Comparison of ENCODE assay signal across 16 cellular contexts in the genomic region with DNA sequence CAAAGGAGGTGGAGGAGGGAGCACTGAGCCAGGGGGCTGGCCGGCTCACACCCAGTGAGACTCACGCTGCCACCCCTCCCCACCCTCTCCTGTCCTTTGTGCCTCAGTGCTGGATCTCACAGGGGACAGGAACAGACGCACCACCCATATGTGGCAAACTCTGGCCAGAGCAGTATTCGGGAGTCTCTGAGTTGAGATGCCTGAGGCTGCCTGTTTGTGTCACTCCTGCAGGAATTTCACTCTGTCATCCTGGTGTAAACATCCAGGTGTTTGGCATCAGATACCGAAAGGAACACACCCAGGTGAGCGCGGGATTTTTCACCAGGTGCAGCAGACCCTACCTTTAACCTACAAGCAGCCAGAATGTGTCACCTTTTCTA. TPM values are rescaled to one million over a fixed set of nuclear protein-coding genes. Genes with fewer than 3 reads are reported as not detected.
DNase-seq lines count a peak whose midpoint lies in the region; ATAC-seq and TF ChIP-seq lines count a peak whose summit lies in the region.
"Had no signal": no experiment of that assay in that cellular context is flagged by ENCODE, and none has a peak within 500 bp of the region (broad histone marks: within the 10 kb centered on the region; RNA-seq: fewer than 3 reads in every experiment).

No MANE protein-coding gene starts in this region.

- H3K4me1 ChIP-seq in GM23338 (ENCODE audit: insufficient read depth) = peaks cover 65% of the 10 kb centered on the region
- H3K4me1 ChIP-seq in ascending aorta = peaks cover 18 to 41% of the 10 kb centered on the region in 2 donors
- H3K4me1 ChIP-seq in gastroesophageal sphincter = peaks cover 20 to 99% (median 59%) of the 10 kb centered on the region in 3 donors
- peaks cover 0 to 97% (median 94%) of the 10 kb centered on the region in 4 donors for H3K4me1 ChIP-seq in sigmoid colon
- peaks cover 27% of the 10 kb centered on the region for H3K4me1 ChIP-seq in A673 (ENCODE audit: insufficient read depth, low read length, poor library complexity, severe bottlenecking)

- peak overlapping the region; percentile 16; the same call in 1 of the 3 replicates for H3K4me3 Mint-ChIP-seq in GM23338
- H3K4me3 Mint-ChIP-seq: activated naive CD4-positive, alpha-beta T cell treated with anti-CD3 and anti-CD28 coated beads, Interleukin-2, amount 10 ng/mL, durations not matched to agents 7 days and 5 days; T-helper 17 cell had no signal

- H3F3A ChIP-seq in GM23338 (replicated peaks; ENCODE audit: low read depth) = peaks cover 9% of the 10 kb centered on the region

- H3K36me3 Mint-ChIP-seq in GM23338 (ENCODE audit: low read depth) = peaks cover 49% of the 10 kb centered on the region
- H3K36me3 Mint-ChIP-seq: activated naive CD4-positive, alpha-beta T cell treated with anti-CD3 and anti-CD28 coated beads, Interleukin-2, amount 10 ng/mL, durations not matched to agents 7 days and 5 days had no signal

- H3K27me3 ChIP-seq in GM23338 (ENCODE audit: insufficient read depth) = no peaks in the 10 kb centered on the region
- no peaks in the 10 kb centered on the region for H3K27me3 ChIP-seq in ascending aorta
- H3K27me3 ChIP-seq in gastroesophageal sphincter = no peaks in the 10 kb centered on the region
- no peaks in the 10 kb centered on the region for H3K27me3 ChIP-seq in sigmoid colon
- no peaks in the 10 kb centered on the region for H3K27me3 ChIP-seq in A673 (replicated peaks; ENCODE audit: insufficient read depth, low read depth, low read length, poor library complexity)
- H3K27me3 ChIP-seq: cardiac muscle cell, heart right ventricle had no signal

- ATAC-seq in GM23338 = no peak; the same call in 2 of the 3 replicates
- no peak for ATAC-seq in gastroesophageal sphincter
- ATAC-seq in GM21367 (IDR thresholded peaks at IDR 0.05; ENCODE audit: unreplicated experiment) = no peak
- ATAC-seq: T-helper 17 cell had no signal

- H3K4me1 Mint-ChIP-seq in GM23338 = peaks cover 86% of the 10 kb centered on the region
- H3K4me1 Mint-ChIP-seq: activated naive CD4-positive, alpha-beta T cell treated with anti-CD3 and anti-CD28 coated beads, Interleukin-2, amount 10 ng/mL, durations not matched to agents 7 days and 5 days had no signal

- H3K27ac Mint-ChIP-seq in GM23338 = peak overlapping the region; percentile 93
- H3K27ac Mint-ChIP-seq: activated naive CD4-positive, alpha-beta T cell treated with anti-CD3 and anti-CD28 coated beads, Interleukin-2, amount 10 ng/mL, durations not matched to agents 7 days and 5 days; T-helper 17 cell had no signal

- DNase-seq in GM23338 (ENCODE audit: low spot score) (peak; percentile 82), ascending aorta (ENCODE audit: low spot score in 2 of 2) (no peak), sigmoid colon (no peak), globus pallidus (ENCODE audit: low spot score) (no peak), NCI-H2081 (lab: John Stamatoyannopoulos, UW) (no peak), A673 (ENCODE audit: low spot score) (no peak)
- DNase-seq: activated CD8-positive, alpha-beta memory T cell treated with anti-CD3 and anti-CD28 coated beads, Interleukin-2, amount 50 U/mL, for 4 hours; activated naive CD4-positive, alpha-beta T cell treated with anti-CD3 and anti-CD28 coated beads, Interleukin-2, amount 10 ng/mL, durations not matched to agents 7 days and 5 days; heart right ventricle; Kasumi-1; stimulated activated CD4-positive, alpha-beta T cell treated with anti-CD3 and anti-CD28 coated beads, Interleukin-15, amount 100 ng/mL, for 24 hours; T-helper 17 cell had no signal

- peaks cover 86% of the 10 kb centered on the region for H3K79me2 ChIP-seq in GM23338 (replicated peaks; ENCODE audit: insufficient read depth)

- no TSS peak for BruUV-seq in A673 (replicated peaks; lab: Mats Ljungman, UMichigan)

- peaks cover 26% of the 10 kb centered on the region for H3K27me3 Mint-ChIP-seq in GM23338 (ENCODE audit: insufficient read depth, low read depth, poor library complexity)

- TF ChIP-seq EP300 in gastroesophageal sphincter (IDR thresholded peaks at IDR 0.05) (no peak), sigmoid colon (IDR thresholded peaks at IDR 0.05) (no peak)

- POLR2A ChIA-PET in A673 (lab: Charles Lee; ENCODE audit: low non-redundant PET) = no interaction called here

- 23% methylated on average over 4 of the region's 7 CpGs; no CpG with 5 or more reads in 1 of the 2 donors for WGBS in gastroesophageal sphincter (ENCODE audit: low coverage in 1 of 2), 2 donors
- 20 to 62% methylated on average over 7 of the region's 7 CpGs for WGBS in sigmoid colon, 2 donors

- 0 out of 2 replicates have a peak, but pooled peaks cover 6% of the 10 kb centered on the region for H3K36me3 ChIP-seq in GM23338 (ENCODE audit: insufficient read depth)
- peaks cover 4 to 8% of the 10 kb centered on the region in 2 donors for H3K36me3 ChIP-seq in ascending aorta
- peaks cover 0 to 28% of the 10 kb centered on the region in 2 donors for H3K36me3 ChIP-seq in gastroesophageal sphincter
- H3K36me3 ChIP-seq in sigmoid colon = peaks cover 0 to 12% (median 2%) of the 10 kb centered on the region in 4 donors
- no peaks in the 10 kb centered on the region for H3K36me3 ChIP-seq in A673 (ENCODE audit: insufficient read depth, low read length, poor library complexity, severe bottlenecking)
- H3K36me3 ChIP-seq: cardiac muscle cell had no signal

- peaks cover 11% of the 10 kb centered on the region for H4K20me1 ChIP-seq in GM23338 (replicated peaks; ENCODE audit: insufficient read depth)

- H3K9me3 ChIP-seq in ascending aorta (no peaks in the 10 kb centered on the region), gastroesophageal sphincter (no peaks in the 10 kb centered on the region), sigmoid colon (no peaks in the 10 kb centered on the region), A673 (ENCODE audit: low read depth, low read length, poor library complexity, severe bottlenecking) (no peaks in the 10 kb centered on the region)
- H3K9me3 ChIP-seq: heart right ventricle had no signal

- H3K9me2 ChIP-seq in GM23338 (ENCODE audit: insufficient read depth) = no peaks in the 10 kb centered on the region

- CTCF ChIA-PET in A673 (lab: Charles Lee) = no interaction called here

- H3K9me3 Mint-ChIP-seq in GM23338 = no peaks in the 10 kb centered on the region
- H3K9me3 Mint-ChIP-seq: activated naive CD4-positive, alpha-beta T cell treated with anti-CD3 and anti-CD28 coated beads, Interleukin-2, amount 10 ng/mL, durations not matched to agents 7 days and 5 days had no signal

- no peak overlapping the region for H2AFZ ChIP-seq in GM23338

- TF ChIP-seq POLR2A in gastroesophageal sphincter (IDR thresholded peaks at IDR 0.05) = no peak
- no peak for TF ChIP-seq POLR2A in sigmoid colon (IDR thresholded peaks at IDR 0.05)

- H3K4me2 ChIP-seq in GM23338 = peak overlapping the region; percentile 45

- H3K27ac ChIP-seq in GM23338 (ENCODE audit: low read depth) = peak overlapping the region; percentile 100
- H3K27ac ChIP-seq in ascending aorta = peak overlapping the region; percentile 45 to 65
- H3K27ac ChIP-seq in gastroesophageal sphincter = peak overlapping the region; percentile 56 to 97 (median 90)
- H3K27ac ChIP-seq in sigmoid colon = peak overlapping the region; percentile 96 to 98 (median 97)
- H3K27ac ChIP-seq in A673 (ENCODE audit: low read depth, low read length, poor library complexity, severe bottlenecking) = no peak overlapping the region
- H3K27ac ChIP-seq: cardiac muscle cell had no signal

- H3K4me3 ChIP-seq in GM23338 (no peak overlapping the region; the same call in 1 of the 2 replicates), ascending aorta (no peak overlapping the region), gastroesophageal sphincter (peak overlapping the region in 1 of 2 donors; percentile 28), sigmoid colon (peak overlapping the region in 1 of 4 donors; percentile 3), A673 (ENCODE audit: low read depth, low read length, poor library complexity, severe bottlenecking) (no peak overlapping the region)
- H3K4me3 ChIP-seq: cardiac muscle cell had no signal

- intact Hi-C loops in ascending aorta (cut with DNase I) (no loop called here), sigmoid colon (cut with DNase I) (no loop called here), A673 (cut with micrococcal nuclease; ENCODE audit: unreplicated experiment) (no loop called here)

- TF ChIP-seq CTCF in GM23338 (conservative IDR thresholded peaks at IDR 0.05; ENCODE audit: low read depth in 2 of 2) (no peak), ascending aorta (IDR thresholded peaks at IDR 0.05) (no peak), gastroesophageal sphincter (IDR thresholded peaks at IDR 0.05) (no peak), sigmoid colon (IDR thresholded peaks at IDR 0.05) (no peak), A673 (conservative IDR thresholded peaks at IDR 0.05; ENCODE audit: low read depth, low read length) (no peak)

TF ChIP-seq in GM23338, 12 proteins besides CTCF, POLR2A, EP300 and RAD21 (continues in another document):
- TF ChIP-seq EZH2phosphoT487 (IDR thresholded peaks at IDR 0.05; ENCODE audit: unreplicated experiment) (no peak), CREB1 (CRISPR knock-in tag; IDR thresholded peaks at IDR 0.05; ENCODE audit: low read depth) (no peak), POLR2AphosphoS5 (IDR thresholded peaks at IDR 0.05; ENCODE audit: low read depth) (no peak)

RNA-seq across cellular contexts. Expression of gene RGMA, which starts 25.7 kb away (rescaled TPM):
- 24.6 and 34.2 TPM in 2 replicates for total RNA-seq in GM23338 (2014; rRNA removed; shearing (Covaris generic))
- polyA plus RNA-seq in GM23338 (2016; fragmentation: Nextera tagmentation; extraction: Ambion mirVana) (36.5 and 36.6 TPM in 2 replicates), sigmoid colon (10 to 100 TPM in 1 of 3 donors, 1 to 10 TPM in 2; 1.4 to 18.5 (median 6.0) TPM)
- total RNA-seq in ascending aorta (76.7 TPM), gastroesophageal sphincter (100 to 1,000 TPM in 2 of 4 donors, 10 to 100 TPM in 2; 99.0 to 307 (median 112) TPM), sigmoid colon (10 to 100 TPM; 21.8 to 58.6 (median 32.8) TPM), A673 (2021) (5.0 and 8.3 TPM in 2 replicates)
- total RNA-seq: RPMI7951, T-helper 17 cell had no signal
